In genomic region chr15:41773729-41774061, GRCh38 we compare ENCODE assay signal across 8 cellular contexts. TPM values are rescaled to one million over a fixed set of nuclear protein-coding genes. Genes with fewer than 3 reads are reported as not detected.
DNase-seq lines count a peak whose midpoint lies in the region; ATAC-seq and TF ChIP-seq lines count a peak whose summit lies in the region.

No MANE protein-coding gene starts in this region.

- peak overlapping the region; percentile 72; the same call in 1 of the 2 replicates for H2AFZ ChIP-seq in Loucy (ENCODE audit: low read length)
- peak overlapping the region; percentile 30 for H2AFZ ChIP-seq in neural progenitor cell (replicated peaks)

- H3K4me2 ChIP-seq in Loucy (ENCODE audit: low read depth, low read length, poor library complexity, severe bottlenecking) (peak overlapping the region; percentile 77), neural progenitor cell (peak overlapping the region; percentile 82)

- peak overlapping the region; percentile 45 for H3K27ac ChIP-seq in CD8-positive, alpha-beta T cell (ENCODE audit: low read depth, low read length)
- peak overlapping the region; percentile 70 for H3K27ac ChIP-seq in neural progenitor cell

- peaks cover 20% of the 10 kb centered on the region for H3K36me3 Mint-ChIP-seq in CD8-positive, alpha-beta T cell
- H3K36me3 Mint-ChIP-seq in effector memory CD8-positive, alpha-beta T cell (ENCODE audit: insufficient read depth) = peaks cover 16% of the 10 kb centered on the region
- peaks cover 5% of the 10 kb centered on the region for H3K36me3 Mint-ChIP-seq in neural progenitor cell

- no peak for DNase-seq in CD8-positive, alpha-beta T cell
- DNase-seq in effector memory CD8-positive, alpha-beta T cell = no peak
- DNase-seq in neural progenitor cell (ENCODE audit: low spot score) (peak; percentile 7), GM10248 (ENCODE audit: extremely low spot score) (no peak)

- H3K9ac ChIP-seq in Loucy (ENCODE audit: low read depth, low read length, poor library complexity, severe bottlenecking) = peak overlapping the region; percentile 46
- no peak overlapping the region for H3K9ac ChIP-seq in neural progenitor cell

- no peaks in the 10 kb centered on the region for H4K20me1 ChIP-seq in Loucy (ENCODE audit: insufficient read depth, low read length, poor library complexity, severe bottlenecking)
- H4K20me1 ChIP-seq in neural progenitor cell (ENCODE audit: low read depth) = peaks cover 3% of the 10 kb centered on the region

- no peaks in the 10 kb centered on the region for H3K27me3 Mint-ChIP-seq in CD8-positive, alpha-beta T cell (ENCODE audit: low read depth)
- H3K27me3 Mint-ChIP-seq in effector memory CD8-positive, alpha-beta T cell = no peaks in the 10 kb centered on the region
- no peaks in the 10 kb centered on the region for H3K27me3 Mint-ChIP-seq in neural progenitor cell (ENCODE audit: insufficient read depth, low read depth)

- H3K4me3 ChIP-seq in CD8-positive, alpha-beta T cell (ENCODE audit: low read depth, low read length) = peak overlapping the region; percentile 70
- peak overlapping the region; percentile 95 for H3K4me3 ChIP-seq in Loucy (ENCODE audit: low read length, poor library complexity, severe bottlenecking)
- peak overlapping the region; percentile 68 for H3K4me3 ChIP-seq in neural progenitor cell

- H3K27ac Mint-ChIP-seq in CD8-positive, alpha-beta T cell = peak overlapping the region; percentile 95
- peak overlapping the region; percentile 91 to 97 for H3K27ac Mint-ChIP-seq in effector memory CD8-positive, alpha-beta T cell
- H3K27ac Mint-ChIP-seq in neural progenitor cell = peak overlapping the region; percentile 95

- H3K79me2 ChIP-seq in Loucy (ENCODE audit: insufficient read depth, low read length) (peaks cover 38% of the 10 kb centered on the region; the same call in 1 of the 2 replicates), neural progenitor cell (ENCODE audit: low read depth) (peaks cover 12% of the 10 kb centered on the region)

- CTCF ChIA-PET in CD8-positive, alpha-beta T cell (lab: Charles Lee) = interaction anchor here (0.8 to 9.9 kb wide), 37 partner anchors 9 to 307 kb away, joined by 3 to 314 read pairs (median 6); partner anchors contain the start of gene JMJD7
- CTCF ChIA-PET in GM10248 (lab: Yijun Ruan, JAX) = interaction anchor here (0.7 to 20.0 kb wide), 51 partner anchors 7 to 410 kb away, joined by 3 to 316 read pairs (median 5); partner anchors contain the start of genes EHD4 and MGA

- no peaks in the 10 kb centered on the region for H3K36me3 ChIP-seq in CD8-positive, alpha-beta T cell (ENCODE audit: insufficient read depth, low read length)
- H3K36me3 ChIP-seq in Loucy (ENCODE audit: insufficient read depth, low read length) (peaks cover 3% of the 10 kb centered on the region; the same call in 1 of the 2 replicates), neural progenitor cell (peaks cover 2% of the 10 kb centered on the region)

- H3K9me3 Mint-ChIP-seq in CD8-positive, alpha-beta T cell = no peaks in the 10 kb centered on the region
- no peaks in the 10 kb centered on the region for H3K9me3 Mint-ChIP-seq in effector memory CD8-positive, alpha-beta T cell
- no peaks in the 10 kb centered on the region for H3K9me3 Mint-ChIP-seq in neural progenitor cell

- H3K9me3 ChIP-seq in CD8-positive, alpha-beta T cell (ENCODE audit: low read length) = no peaks in the 10 kb centered on the region
- H3K9me3 ChIP-seq in Loucy (ENCODE audit: insufficient read depth, low read depth, low read length) (no peaks in the 10 kb centered on the region), neural progenitor cell (ENCODE audit: low read depth) (no peaks in the 10 kb centered on the region)

- no peak for ATAC-seq in CD8-positive, alpha-beta T cell
- no peak for ATAC-seq in effector memory CD8-positive, alpha-beta T cell (replicated peaks)
- no peak for ATAC-seq in GM18511 (IDR thresholded peaks at IDR 0.05; ENCODE audit: unreplicated experiment)
- no peak for ATAC-seq in GM18867 (IDR thresholded peaks at IDR 0.05; ENCODE audit: unreplicated experiment)
- no peak for ATAC-seq in GM19452 (IDR thresholded peaks at IDR 0.05; ENCODE audit: unreplicated experiment)

- H3K4me1 Mint-ChIP-seq in CD8-positive, alpha-beta T cell (ENCODE audit: low read depth) = peaks cover 57% of the 10 kb centered on the region
- peaks cover 44 to 53% of the 10 kb centered on the region in 2 donors for H3K4me1 Mint-ChIP-seq in effector memory CD8-positive, alpha-beta T cell (ENCODE audit: low read depth in 2 of 2)
- peaks cover 46% of the 10 kb centered on the region for H3K4me1 Mint-ChIP-seq in neural progenitor cell

- TF ChIP-seq CTCF in CD8-positive, alpha-beta T cell (IDR thresholded peaks at IDR 0.05) = no peak
- TF ChIP-seq CTCF in Loucy (conservative IDR thresholded peaks at IDR 0.05; ENCODE audit: low read length) (no peak), neural progenitor cell (IDR thresholded peaks at IDR 0.05) (no peak), GM10248 (IDR thresholded peaks at IDR 0.05; ENCODE audit: control extremely low read depth, extremely low read depth, low read depth, missing control alignments) (no peak)

- H3K27me3 ChIP-seq in CD8-positive, alpha-beta T cell (ENCODE audit: insufficient read depth, low read length) = no peaks in the 10 kb centered on the region
- H3K27me3 ChIP-seq in Loucy (ENCODE audit: insufficient read depth, low read length, poor library complexity, severe bottlenecking) (no peaks in the 10 kb centered on the region), neural progenitor cell (no peaks in the 10 kb centered on the region)

- H3K9me2 ChIP-seq in Loucy (replicated peaks; ENCODE audit: low read depth, low read length) = no peaks in the 10 kb centered on the region

- H3K4me1 ChIP-seq in CD8-positive, alpha-beta T cell (ENCODE audit: insufficient read depth, low read length) = peaks cover 45% of the 10 kb centered on the region
- peaks cover 50% of the 10 kb centered on the region for H3K4me1 ChIP-seq in Loucy (ENCODE audit: insufficient read depth, low read length, poor library complexity, severe bottlenecking)
- peaks cover 30% of the 10 kb centered on the region for H3K4me1 ChIP-seq in neural progenitor cell

- intact Hi-C loops in CD8-positive, alpha-beta T cell (cut with DNase I, micrococcal nuclease) = loop anchor here (1.0 to 10.0 kb wide), 14 partner anchors 38 to 286 kb away; partner anchors contain the start of genes EHD4 (in 1 of the 2), MGA (in 1 of the 2), SPTBN5 (in 1 of the 2) and TYRO3 (in 1 of the 2)

- POLR2A ChIA-PET in CD8-positive, alpha-beta T cell (lab: Charles Lee) = interaction anchor here (1.0 to 3.6 kb wide), 18 partner anchors 9 to 500 kb away, joined by 3 to 31 read pairs (median 4); partner anchors contain the start of genes EHD4, GANC, MGA and TMEM87A
- POLR2A ChIA-PET in GM10248 (lab: Yijun Ruan, JAX) = interaction anchor here (0.7 to 1.4 kb wide), 3 partner anchors 9 to 199 kb away, joined by 3 to 6 read pairs (median 3); partner anchors contain the start of gene EHD4

- H3K4me3 Mint-ChIP-seq in CD8-positive, alpha-beta T cell = peak overlapping the region; percentile 95
- peak overlapping the region; percentile 92 to 96 for H3K4me3 Mint-ChIP-seq in effector memory CD8-positive, alpha-beta T cell
- peak overlapping the region; percentile 93 for H3K4me3 Mint-ChIP-seq in neural progenitor cell

- H3F3A ChIP-seq in Loucy (ENCODE audit: low read depth) = no peaks in the 10 kb centered on the region; the same call in 1 of the 2 replicates
- H3F3A ChIP-seq in neural progenitor cell (ENCODE audit: low read depth) = peaks cover 35% of the 10 kb centered on the region

RNA-seq across cellular contexts. Expression of gene MAPKBP1, which starts 0.6 kb away (rescaled TPM):
- total RNA-seq in CD8-positive, alpha-beta T cell = 10 to 100 TPM; 24.2 to 25.3 TPM
- total RNA-seq in neural progenitor cell (ENCODE audit: low replicate concordance) = 10.1 and 18.4 TPM in 2 replicates

RNA-seq across cellular contexts. Expression of gene JMJD7, which starts 54.2 kb away (rescaled TPM):
- total RNA-seq in CD8-positive, alpha-beta T cell = 10 to 100 TPM; 27.5 to 38.3 TPM
- 13.4 and 18.3 TPM in 2 replicates for total RNA-seq in neural progenitor cell (ENCODE audit: low replicate concordance)
